ENCODE assay signal across 20 cellular contexts in the genomic region with DNA sequence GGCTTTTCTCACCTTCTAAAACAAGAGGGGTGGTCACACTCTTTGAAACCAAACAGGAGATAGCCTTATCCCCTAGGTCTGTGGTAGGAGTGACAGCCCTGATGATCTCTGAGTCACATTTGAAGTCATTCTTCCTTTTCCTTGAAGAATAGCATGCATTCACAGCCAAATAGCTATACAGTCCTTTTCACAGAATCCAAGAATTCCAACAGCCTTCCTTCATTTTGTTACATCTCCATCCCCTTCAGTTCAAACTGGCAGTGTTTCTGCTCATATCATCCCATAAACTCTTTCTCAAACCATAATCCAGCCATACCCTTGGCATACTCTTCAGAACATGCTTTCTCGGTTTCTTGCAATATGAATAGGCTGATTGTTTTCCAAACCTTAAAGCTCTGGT.
"Had no signal": no experiment of that assay in that cellular context is flagged by ENCODE, and none has a peak within 500 bp of the region (broad histone marks: within the 10 kb centered on the region; RNA-seq: fewer than 3 reads in every experiment).

No MANE protein-coding gene starts in this region.

- H3K4me1 ChIP-seq: esophagus squamous epithelium, heart left ventricle, testis had no signal

- H3K36me3 ChIP-seq: esophagus squamous epithelium, heart left ventricle, spleen, tibial nerve had no signal

- DNase-seq: cortex of kidney; effector memory CD4-positive, alpha-beta T cell; esophagus squamous epithelium; heart left ventricle; hippocampal formation; kidney glomerular epithelial cell; mucosa of descending colon; naive thymus-derived CD8-positive, alpha-beta T cell; posterior cingulate gyrus; spleen; stimulated activated CD4-positive, alpha-beta T cell treated with anti-CD3 and anti-CD28 coated beads, Interleukin-15, amount 100 ng/mL, for 24 hours; stimulated activated CD4-positive, alpha-beta T cell treated with anti-CD3 and anti-CD28 coated beads, Interleukin-1b, Interleukin-23, amount 100 ng/mL, for 48 hours; stimulated activated CD4-positive, alpha-beta T cell treated with anti-CD3 and anti-CD28 coated beads, Interleukin-4, amount 100 ng/mL, for 24 hours; testis had no signal

- H3K9me3 ChIP-seq: mucosa of descending colon, testis had no signal

- FAIRE-seq: endometrium, frontal cortex had no signal

- H3K4me3 ChIP-seq: esophagus squamous epithelium, heart left ventricle, mucosa of descending colon, spleen, testis, tibial nerve had no signal

- H3K27me3 ChIP-seq: esophagus squamous epithelium, heart left ventricle, testis, tibial nerve had no signal

- H3K27ac ChIP-seq: esophagus squamous epithelium, heart left ventricle, spleen, testis, tibial nerve had no signal

- H3K36me3 Mint-ChIP-seq: stimulated activated memory B cell treated with anti-CD40 and anti-IgM and Interleukin-4, amounts not matched to agents 10 μg/mL and 1 μg/mL and 100 μg/mL, for 72 hours had no signal

- H3K4me3 Mint-ChIP-seq: naive thymus-derived CD8-positive, alpha-beta T cell; neural crest cell; stimulated activated memory B cell treated with anti-CD40 and anti-IgM and Interleukin-4, amounts not matched to agents 10 μg/mL and 1 μg/mL and 100 μg/mL, for 72 hours; stimulated activated naive CD8-positive, alpha-beta T cell treated with anti-CD3 and anti-CD28 coated beads, Interleukin-15, Interleukin-2, amounts not matched to agents 100 ng/mL and 50 ng/mL, for 24 hours had no signal

- H3K9me3 Mint-ChIP-seq: stimulated activated naive CD8-positive, alpha-beta T cell treated with anti-CD3 and anti-CD28 coated beads, Interleukin-15, Interleukin-2, amounts not matched to agents 100 ng/mL and 50 ng/mL, for 24 hours had no signal

- H3K4me1 Mint-ChIP-seq: naive thymus-derived CD8-positive, alpha-beta T cell; stimulated activated memory B cell treated with anti-CD40 and anti-IgM and Interleukin-4, amounts not matched to agents 10 μg/mL and 1 μg/mL and 100 μg/mL, for 72 hours had no signal

- H3K27ac Mint-ChIP-seq: naive thymus-derived CD8-positive, alpha-beta T cell; stimulated activated memory B cell treated with anti-CD40 and anti-IgM and Interleukin-4, amounts not matched to agents 10 μg/mL and 1 μg/mL and 100 μg/mL, for 72 hours; stimulated activated naive CD8-positive, alpha-beta T cell treated with anti-CD3 and anti-CD28 coated beads, Interleukin-15, Interleukin-2, amounts not matched to agents 100 ng/mL and 50 ng/mL, for 24 hours had no signal
